In the genomic region with DNA sequence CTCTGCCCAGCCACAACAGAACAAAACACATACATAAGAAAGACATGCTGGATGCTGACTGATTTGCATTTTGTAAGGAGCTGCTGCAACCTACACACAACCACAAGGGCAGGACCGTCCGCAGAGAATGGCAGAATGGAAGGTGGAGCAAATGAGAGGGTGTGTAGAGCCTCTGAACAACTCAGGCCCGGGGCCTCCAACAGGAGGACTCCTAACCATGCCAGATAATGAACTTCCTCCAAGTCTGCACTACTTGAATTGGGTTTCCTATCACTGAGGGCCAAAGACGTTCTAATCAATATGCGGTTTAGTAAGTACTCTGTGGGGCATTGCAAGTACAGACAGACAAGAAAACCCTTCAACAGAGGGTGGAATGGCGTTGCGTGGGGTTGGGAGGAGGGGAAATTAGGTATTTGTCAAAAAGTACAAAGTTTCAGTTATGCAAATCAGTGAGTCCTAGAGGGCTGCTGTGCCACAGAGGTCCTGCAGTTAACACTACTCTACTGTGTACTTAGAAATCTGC, we compare ENCODE assay signal across 1 cellular context.
A peak's percentile ranks its signal among the peaks of the same experiment; 100 is the strongest.
TF ChIP-seq lines count a peak whose summit lies in the region.

No MANE protein-coding gene starts in this region.

TF ChIP-seq in GM12878, 131 proteins besides CTCF, POLR2A, EP300 and RAD21 (continued from another document and continues in another):
- TF ChIP-seq ATF2 (IDR thresholded peaks at IDR 0.05; ENCODE audit: low read length) (no peak; the same call in 1 of the 2 replicates), ZNF274 (IDR thresholded peaks at IDR 0.05; ENCODE audit: insufficient read depth, insufficient read length) (no peak), YBX1 (IDR thresholded peaks at IDR 0.05) (no peak), GATAD2B (conservative IDR thresholded peaks at IDR 0.05; ENCODE audit: low read depth) (peak; percentile 91), EED (IDR thresholded peaks at IDR 0.05; ENCODE audit: low read depth) (peak; percentile 70), IRF3 (IDR thresholded peaks at IDR 0.05) (no peak), YY1 (IDR thresholded peaks at IDR 0.05; ENCODE audit: low read depth, low read length) (peak; percentile 63; the same call in 1 of the 2 replicates), POU2F2 (IDR thresholded peaks at IDR 0.05; ENCODE audit: borderline replicate concordance, low read depth, low read length) (peak; percentile 89), USF1 (IDR thresholded peaks at IDR 0.05; ENCODE audit: borderline replicate concordance, extremely low read length, insufficient read depth, low read depth, low read length) (no peak), SREBF1 (IDR thresholded peaks at IDR 0.05; ENCODE audit: low read length) (no peak), NRF1 (conservative IDR thresholded peaks at IDR 0.05; ENCODE audit: low read depth, low read length) (no peak), PRDM15 (CRISPR knock-in tag; IDR thresholded peaks at IDR 0.05) (no peak), CREM (IDR thresholded peaks at IDR 0.05; ENCODE audit: low read depth) (no peak), ASH2L (IDR thresholded peaks at IDR 0.05; ENCODE audit: borderline replicate concordance, low read depth) (no peak), TARDBP (IDR thresholded peaks at IDR 0.05; ENCODE audit: borderline replicate concordance) (no peak), MEF2A (IDR thresholded peaks at IDR 0.05; ENCODE audit: insufficient read depth, low read depth, low read length) (no peak), E4F1 (IDR thresholded peaks at IDR 0.05; ENCODE audit: borderline replicate concordance, partially characterized antibody) (no peak), DPF2 (IDR thresholded peaks at IDR 0.05) (peak; percentile 85), ZZZ3 (IDR thresholded peaks at IDR 0.05; ENCODE audit: control insufficient read depth, insufficient read length, low read depth) (no peak), RFX5 (IDR thresholded peaks at IDR 0.05; ENCODE audit: low read depth, low read length) (no peak), SMAD1 (IDR thresholded peaks at IDR 0.05; ENCODE audit: low read depth, partially characterized antibody) (no peak), RELA (IDR thresholded peaks at IDR 0.05; ENCODE audit: borderline replicate concordance, partially characterized antibody) (no peak), SIN3A (IDR thresholded peaks at IDR 0.05; ENCODE audit: low read depth, low read length) (0 out of 2 replicates have a peak, but pooled peaks have one; percentile 35), NFXL1 (IDR thresholded peaks at IDR 0.05; ENCODE audit: borderline replicate concordance) (no peak), EGR1 (IDR thresholded peaks at IDR 0.05; ENCODE audit: borderline replicate concordance in 1 of 2, low read depth in 2 of 2, low read length in 2 of 2) (no peak), RCOR1 (conservative IDR thresholded peaks at IDR 0.05; ENCODE audit: low read depth, low read length) (no peak), POLR2AphosphoS5 (IDR thresholded peaks at IDR 0.05; ENCODE audit: low read length) (peak; percentile 69; the same call in 1 of the 2 replicates), KAT2A (conservative IDR thresholded peaks at IDR 0.05; ENCODE audit: control insufficient read depth, low read depth, low read length) (no peak), BMI1 (IDR thresholded peaks at IDR 0.05; ENCODE audit: borderline replicate concordance) (peak; percentile 51; the same call in 1 of the 2 replicates), ATF3 (IDR thresholded peaks at IDR 0.05; ENCODE audit: borderline replicate concordance, extremely low read depth, low read depth, low read length) (no peak), SMARCA5 (IDR thresholded peaks at IDR 0.05) (no peak), BCLAF1 (IDR thresholded peaks at IDR 0.05) (no peak), CEBPB (IDR thresholded peaks at IDR 0.05; ENCODE audit: borderline replicate concordance in 1 of 2, low read depth in 2 of 2, low read length in 2 of 2) (no peak), TAF1 (IDR thresholded peaks at IDR 0.05; ENCODE audit: borderline replicate concordance, low read depth, low read length) (no peak)
- TF ChIP-seq, protein P1, sequence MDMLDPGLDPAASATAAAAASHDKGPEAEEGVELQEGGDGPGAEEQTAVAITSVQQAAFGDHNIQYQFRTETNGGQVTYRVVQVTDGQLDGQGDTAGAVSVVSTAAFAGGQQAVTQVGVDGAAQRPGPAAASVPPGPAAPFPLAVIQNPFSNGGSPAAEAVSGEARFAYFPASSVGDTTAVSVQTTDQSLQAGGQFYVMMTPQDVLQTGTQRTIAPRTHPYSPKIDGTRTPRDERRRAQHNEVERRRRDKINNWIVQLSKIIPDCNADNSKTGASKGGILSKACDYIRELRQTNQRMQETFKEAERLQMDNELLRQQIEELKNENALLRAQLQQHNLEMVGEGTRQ (IDR thresholded peaks at IDR 0.05; ENCODE audit: borderline replicate concordance, low read depth, low read length): no peak
- TF ChIP-seq, protein P2, sequence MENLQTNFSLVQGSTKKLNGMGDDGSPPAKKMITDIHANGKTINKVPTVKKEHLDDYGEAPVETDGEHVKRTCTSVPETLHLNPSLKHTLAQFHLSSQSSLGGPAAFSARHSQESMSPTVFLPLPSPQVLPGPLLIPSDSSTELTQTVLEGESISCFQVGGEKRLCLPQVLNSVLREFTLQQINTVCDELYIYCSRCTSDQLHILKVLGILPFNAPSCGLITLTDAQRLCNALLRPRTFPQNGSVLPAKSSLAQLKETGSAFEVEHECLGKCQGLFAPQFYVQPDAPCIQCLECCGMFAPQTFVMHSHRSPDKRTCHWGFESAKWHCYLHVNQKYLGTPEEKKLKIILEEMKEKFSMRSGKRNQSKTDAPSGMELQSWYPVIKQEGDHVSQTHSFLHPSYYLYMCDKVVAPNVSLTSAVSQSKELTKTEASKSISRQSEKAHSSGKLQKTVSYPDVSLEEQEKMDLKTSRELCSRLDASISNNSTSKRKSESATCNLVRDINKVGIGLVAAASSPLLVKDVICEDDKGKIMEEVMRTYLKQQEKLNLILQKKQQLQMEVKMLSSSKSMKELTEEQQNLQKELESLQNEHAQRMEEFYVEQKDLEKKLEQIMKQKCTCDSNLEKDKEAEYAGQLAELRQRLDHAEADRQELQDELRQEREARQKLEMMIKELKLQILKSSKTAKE (IDR thresholded peaks at IDR 0.05; ENCODE audit: low read depth, poor library complexity, severe bottlenecking): peak; percentile 64
- TF ChIP-seq, protein P3, sequence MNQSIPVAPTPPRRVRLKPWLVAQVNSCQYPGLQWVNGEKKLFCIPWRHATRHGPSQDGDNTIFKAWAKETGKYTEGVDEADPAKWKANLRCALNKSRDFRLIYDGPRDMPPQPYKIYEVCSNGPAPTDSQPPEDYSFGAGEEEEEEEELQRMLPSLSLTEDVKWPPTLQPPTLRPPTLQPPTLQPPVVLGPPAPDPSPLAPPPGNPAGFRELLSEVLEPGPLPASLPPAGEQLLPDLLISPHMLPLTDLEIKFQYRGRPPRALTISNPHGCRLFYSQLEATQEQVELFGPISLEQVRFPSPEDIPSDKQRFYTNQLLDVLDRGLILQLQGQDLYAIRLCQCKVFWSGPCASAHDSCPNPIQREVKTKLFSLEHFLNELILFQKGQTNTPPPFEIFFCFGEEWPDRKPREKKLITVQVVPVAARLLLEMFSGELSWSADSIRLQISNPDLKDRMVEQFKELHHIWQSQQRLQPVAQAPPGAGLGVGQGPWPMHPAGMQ (IDR thresholded peaks at IDR 0.05; ENCODE audit: borderline replicate concordance): no peak
- TF ChIP-seq, protein P4, sequence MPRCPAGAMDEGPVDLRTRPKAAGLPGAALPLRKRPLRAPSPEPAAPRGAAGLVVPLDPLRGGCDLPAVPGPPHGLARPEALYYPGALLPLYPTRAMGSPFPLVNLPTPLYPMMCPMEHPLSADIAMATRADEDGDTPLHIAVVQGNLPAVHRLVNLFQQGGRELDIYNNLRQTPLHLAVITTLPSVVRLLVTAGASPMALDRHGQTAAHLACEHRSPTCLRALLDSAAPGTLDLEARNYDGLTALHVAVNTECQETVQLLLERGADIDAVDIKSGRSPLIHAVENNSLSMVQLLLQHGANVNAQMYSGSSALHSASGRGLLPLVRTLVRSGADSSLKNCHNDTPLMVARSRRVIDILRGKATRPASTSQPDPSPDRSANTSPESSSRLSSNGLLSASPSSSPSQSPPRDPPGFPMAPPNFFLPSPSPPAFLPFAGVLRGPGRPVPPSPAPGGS (IDR thresholded peaks at IDR 0.05; ENCODE audit: borderline replicate concordance, insufficient read depth, low read depth, low read length, poor library complexity, severe bottlenecking): peak; percentile 69
